In genomic region chr6:97068211-97068610, GRCh38 we compare ENCODE assay signal across 8 cellular contexts.
DNase-seq lines count a peak whose midpoint lies in the region; ATAC-seq and TF ChIP-seq lines count a peak whose summit lies in the region.

No MANE protein-coding gene starts in this region.

- no peaks in the 10 kb centered on the region for H3K79me2 ChIP-seq in PC-3 (ENCODE audit: low read length)

- H3K4me1 ChIP-seq in left ventricle myocardium inferior = no peaks in the 10 kb centered on the region
- H3K4me1 ChIP-seq in PC-3 (ENCODE audit: insufficient read depth, low read length) = no peaks in the 10 kb centered on the region
- H3K4me1 ChIP-seq in esophagus squamous epithelium = no peaks in the 10 kb centered on the region

- H3K9me3 ChIP-seq in left ventricle myocardium inferior (replicated peaks) (no peaks in the 10 kb centered on the region), PC-3 (ENCODE audit: low read length) (no peaks in the 10 kb centered on the region), esophagus squamous epithelium (no peaks in the 10 kb centered on the region)

- TF ChIP-seq CTCF in left ventricle myocardium inferior (IDR thresholded peaks at IDR 0.05; ENCODE audit: borderline replicate concordance) = peak; percentile 51
- TF ChIP-seq CTCF in PC-3 (conservative IDR thresholded peaks at IDR 0.05; ENCODE audit: low read depth, low read length) = peak; percentile 64
- peak in 4 of 6 experiments; percentile 16 to 57 (median 35) for TF ChIP-seq CTCF in esophagus squamous epithelium (IDR thresholded peaks at IDR 0.05)
- peak; percentile 86 for TF ChIP-seq CTCF in type B pancreatic cell (conservative IDR thresholded peaks at IDR 0.05)

- H3K9me2 ChIP-seq in PC-3 (replicated peaks; ENCODE audit: low read length) = no peaks in the 10 kb centered on the region

- H3K27me3 Mint-ChIP-seq in type B pancreatic cell = no peaks in the 10 kb centered on the region

- no peak overlapping the region for H3K4me3 Mint-ChIP-seq in type B pancreatic cell

- intact Hi-C loops in left ventricle myocardium inferior (cut with micrococcal nuclease) = loop anchor here (10.0 kb wide), 1 partner anchor 327 kb away; no protein-coding TSS in a partner anchor
- intact Hi-C loops in Right ventricle myocardium inferior (cut with DNase I) = no loop called here
- intact Hi-C loops in PC-3 (cut with micrococcal nuclease) = loop anchor here (1.0 to 10.0 kb wide), 3 partner anchors 118 to 326 kb away; partner anchors contain the start of gene MMS22L
- intact Hi-C loops in esophagus squamous epithelium (cut with DNase I) = loop anchor here (10.0 kb wide), 1 partner anchor 443 kb away; no protein-coding TSS in a partner anchor

- ATAC-seq in Right ventricle myocardium inferior (no peak), PC-3 (no peak), HG03280 (IDR thresholded peaks at IDR 0.05; ENCODE audit: unreplicated experiment) (no peak), HG02610 (IDR thresholded peaks at IDR 0.05; ENCODE audit: unreplicated experiment) (no peak)

- H3K36me3 Mint-ChIP-seq in type B pancreatic cell = no peaks in the 10 kb centered on the region

- no peaks in the 10 kb centered on the region for H3K4me1 Mint-ChIP-seq in type B pancreatic cell (ENCODE audit: unreplicated experiment)

- no peaks in the 10 kb centered on the region for H3K27me3 ChIP-seq in left ventricle myocardium inferior (ENCODE audit: low read depth)
- 0 out of 2 replicates have a peak, but pooled peaks cover 9% of the 10 kb centered on the region for H3K27me3 ChIP-seq in PC-3 (ENCODE audit: low read length)
- H3K27me3 ChIP-seq in esophagus squamous epithelium = peaks cover 0 to 6% (median 2%) of the 10 kb centered on the region in 4 donors

- no peaks in the 10 kb centered on the region for H4K20me1 ChIP-seq in PC-3 (ENCODE audit: low read length)

- CTCF ChIA-PET in PC-3 (lab: Charles Lee) = no interaction called here

- no peaks in the 10 kb centered on the region for H3F3A ChIP-seq in PC-3 (ENCODE audit: low read length, unreplicated experiment)

- no peak overlapping the region for H3K27ac ChIP-seq in left ventricle myocardium inferior (replicated peaks)
- H3K27ac ChIP-seq in PC-3 (ENCODE audit: low read length) = no peak overlapping the region
- H3K27ac ChIP-seq in esophagus squamous epithelium = no peak overlapping the region

- no TSS peak for BruUV-seq in PC-3 (replicated peaks; lab: Mats Ljungman, UMichigan)

- no peaks in the 10 kb centered on the region for H3K9me3 Mint-ChIP-seq in type B pancreatic cell

- no peak overlapping the region for H2AFZ ChIP-seq in PC-3 (ENCODE audit: low read length)

- DNase-seq in left ventricle myocardium inferior (no peak), Right ventricle myocardium inferior (ENCODE audit: missing footprints) (no peak), PC-3 (peak; percentile 28), esophagus squamous epithelium (lab: John Stamatoyannopoulos, UW) (no peak), type B pancreatic cell (ENCODE audit: extremely low spot score, unreplicated experiment) (no peak), NCI-H2029 treated with DMSO at 0.1 percent for 48 hours (lab: John Stamatoyannopoulos, UW) (no peak)

- H3K36me3 ChIP-seq in left ventricle myocardium inferior (no peaks in the 10 kb centered on the region), PC-3 (ENCODE audit: low read depth, low read length) (no peaks in the 10 kb centered on the region), esophagus squamous epithelium (no peaks in the 10 kb centered on the region)

- H3K4me3 ChIP-seq in left ventricle myocardium inferior (no peak overlapping the region), PC-3 (ENCODE audit: low read length) (no peak overlapping the region), esophagus squamous epithelium (no peak overlapping the region)

- POLR2A ChIA-PET in PC-3 (lab: Charles Lee; ENCODE audit: unreplicated experiment) = no interaction called here

- 30 to 42% methylated on average over 1 of the region's 1 CpG for WGBS in esophagus squamous epithelium, 2 donors

- no peak for TF ChIP-seq POLR2A in esophagus squamous epithelium (IDR thresholded peaks at IDR 0.05)

- H3K9ac ChIP-seq in PC-3 (ENCODE audit: low read length) = no peak overlapping the region

- no peak overlapping the region for H3K4me2 ChIP-seq in PC-3 (ENCODE audit: low read length)

- H3K27ac Mint-ChIP-seq in type B pancreatic cell = no peak overlapping the region

Comparison
In these comparisons a context has a peak if more than half of its experiments do, and no peak if none do; other contexts are left out.
1. CTCF ChIP-seq: peak in every context shown above with its lines; median percentile 86 in type B pancreatic cell; 64 in PC-3; 51 in left ventricle myocardium inferior; 35 in esophagus squamous epithelium.